In genomic region chr6:111724505-111724904, GRCh38 we compare ENCODE assay signal across 8 cellular contexts.
DNase-seq lines count a peak whose midpoint lies in the region; ATAC-seq, FAIRE-seq and TF ChIP-seq lines count a peak whose summit lies in the region.

No MANE protein-coding gene starts in this region.

- no peaks in the 10 kb centered on the region for H3K9me3 ChIP-seq in prostate gland

- no peaks in the 10 kb centered on the region for H3K27me3 Mint-ChIP-seq in effector memory CD8-positive, alpha-beta T cell

- H3K9me3 Mint-ChIP-seq in effector memory CD8-positive, alpha-beta T cell = no peaks in the 10 kb centered on the region

- in situ Hi-C loops in ACHN (cut with HindIII; ENCODE audit: low pct_ligation_motif_present, low pct_unique_long_range_greater_than_20kb, low sequenced_read_pairs) = no loop called here

- no peaks in the 10 kb centered on the region for H3K4me1 ChIP-seq in prostate gland (replicated peaks)

- H3K36me3 ChIP-seq in prostate gland = no peaks in the 10 kb centered on the region

- peak; percentile 97 for ATAC-seq in GM21515 (IDR thresholded peaks at IDR 0.05; ENCODE audit: unreplicated experiment)
- ATAC-seq in effector memory CD8-positive, alpha-beta T cell (replicated peaks) = peak; percentile 63

- H3K27me3 ChIP-seq in HL-60 (ENCODE audit: insufficient read depth, poor library complexity, severe bottlenecking) (peaks cover 3% of the 10 kb centered on the region), prostate gland (replicated peaks; ENCODE audit: insufficient read depth) (no peaks in the 10 kb centered on the region)

- H3K4me3 ChIP-seq in HL-60 (replicated peaks; ENCODE audit: insufficient read depth, low read length) (no peak overlapping the region), prostate gland (no peak overlapping the region)

- FAIRE-seq in GM12892 (lab: Jason Lieb, UNC) = peak; percentile 88

- DNase-seq in GM12892 (ENCODE audit: insufficient read length) = peak; percentile 15
- DNase-seq in HL-60 (ENCODE audit: low read depth in 1 of 2, low spot score in 1 of 2) = peak; percentile 3 to 15
- no peak for DNase-seq in effector memory CD8-positive, alpha-beta T cell
- DNase-seq in EL = no peak
- no peak for DNase-seq in ACHN
- DNase-seq in prostate gland (ENCODE audit: low spot score) = no peak
- DNase-seq in NCI-H1436 (lab: John Stamatoyannopoulos, UW) = no peak

- peak overlapping the region; percentile 73 to 86 for H3K4me3 Mint-ChIP-seq in effector memory CD8-positive, alpha-beta T cell

- no peak overlapping the region for H3K27ac ChIP-seq in HL-60 (replicated peaks)
- no peak overlapping the region for H3K27ac ChIP-seq in prostate gland

- TF ChIP-seq CTCF in HL-60 (IDR thresholded peaks at IDR 0.05; ENCODE audit: insufficient read depth, low read length) (no peak), prostate gland (IDR thresholded peaks at IDR 0.05) (no peak)

- intact Hi-C loops in prostate gland (cut with DNase I) = no loop called here

- 56% methylated on average over 3 of the region's 3 CpGs for WGBS in prostate gland

- H3K27ac Mint-ChIP-seq in effector memory CD8-positive, alpha-beta T cell = peak overlapping the region; percentile 94 to 97

- H3K4me1 Mint-ChIP-seq in effector memory CD8-positive, alpha-beta T cell (ENCODE audit: low read depth in 2 of 2) = peaks cover 71 to 92% of the 10 kb centered on the region in 2 donors

- peaks cover 28% of the 10 kb centered on the region for H3K36me3 Mint-ChIP-seq in effector memory CD8-positive, alpha-beta T cell (ENCODE audit: insufficient read depth)

- TF ChIP-seq POLR2A in GM12892 (IDR thresholded peaks at IDR 0.05; ENCODE audit: low read depth, low read length) (no peak), prostate gland (IDR thresholded peaks at IDR 0.05) (no peak)

Comparison
In these comparisons a context has a peak if more than half of its experiments do, and no peak if none do; other contexts are left out.
1. DNase-seq: peak in GM12892 (single experiment) and HL-60 (2 of 2); none in effector memory CD8-positive, alpha-beta T cell (0 of 3), EL (single experiment), ACHN (single experiment), prostate gland (single experiment) and NCI-H1436 (single experiment).